10 cellular contexts compared by ENCODE assay signal in the genomic region with DNA sequence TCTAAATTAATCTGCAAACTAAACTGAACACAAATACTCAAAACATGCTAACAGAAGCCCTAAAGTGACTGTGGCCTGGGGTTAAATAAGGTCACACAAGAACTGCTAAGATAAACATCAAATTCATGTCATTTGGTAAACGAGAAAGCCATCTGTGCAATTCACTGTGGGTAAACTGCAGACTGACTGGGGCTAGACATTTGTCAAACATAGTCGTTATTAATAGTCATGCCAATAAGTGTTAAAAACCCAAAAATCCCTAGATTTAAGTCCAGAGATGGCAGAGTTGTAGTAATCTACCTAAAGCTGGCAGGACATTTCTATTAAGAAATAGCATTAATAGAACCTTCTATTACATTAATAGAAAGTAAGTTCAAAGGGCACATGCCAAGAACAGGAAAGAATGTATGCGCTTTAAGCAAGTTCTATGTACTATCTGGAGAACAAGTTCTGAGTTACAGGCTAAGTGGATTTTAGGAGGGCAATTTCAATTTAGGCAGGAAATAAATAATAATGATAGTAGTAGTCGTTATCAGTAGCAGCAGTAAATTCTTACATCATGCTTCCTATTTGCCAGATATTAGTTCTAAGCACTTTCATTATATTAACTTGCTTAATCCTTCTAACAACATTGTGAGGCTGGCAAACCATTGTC. TPM values are rescaled to one million over a fixed set of nuclear protein-coding genes. Genes with fewer than 3 reads are reported as not detected.
DNase-seq lines count a peak whose midpoint lies in the region; ATAC-seq and TF ChIP-seq lines count a peak whose summit lies in the region.
"Had no signal": no experiment of that assay in that cellular context is flagged by ENCODE, and none has a peak within 500 bp of the region (broad histone marks: within the 10 kb centered on the region; RNA-seq: fewer than 3 reads in every experiment).

No MANE protein-coding gene starts in this region.

- peak overlapping the region; percentile 63 for H3K4me3 ChIP-seq in Loucy (ENCODE audit: low read length, poor library complexity, severe bottlenecking)
- no peak overlapping the region for H3K4me3 ChIP-seq in body of pancreas
- H3K4me3 ChIP-seq: PC-9 had no signal

- ATAC-seq in activated T-cell treated with anti-CD3 and anti-CD28 coated beads, Interleukin-2, amount 50 U/mL, for 4 hours: peak; percentile 53 to 65
- ATAC-seq in body of pancreas: no peak
- no peak for ATAC-seq in HG03139 (IDR thresholded peaks at IDR 0.05; ENCODE audit: unreplicated experiment)

- H3K4me1 ChIP-seq in Loucy (ENCODE audit: insufficient read depth, low read length, poor library complexity, severe bottlenecking) (peaks cover 77% of the 10 kb centered on the region), body of pancreas (peaks cover 31% of the 10 kb centered on the region)

- H3K4me3 Mint-ChIP-seq in activated T-cell treated with anti-CD3 and anti-CD28 coated beads, Interleukin-2, amount 50 U/mL, for 4 hours: peak overlapping the region; percentile 24
- H3K4me3 Mint-ChIP-seq in stimulated activated naive CD8-positive, alpha-beta T cell treated with anti-CD3 and anti-CD28 coated beads, Interleukin-15, Interleukin-2, amounts not matched to agents 100 ng/mL and 50 ng/mL, for 24 hours: no peak overlapping the region
- H3K4me3 Mint-ChIP-seq: IgD-negative memory B cell had no signal

- H3K4me2 ChIP-seq in Loucy (ENCODE audit: low read depth, low read length, poor library complexity, severe bottlenecking): peak overlapping the region; percentile 77
- H3K4me2 ChIP-seq: PC-9 had no signal

- no peaks in the 10 kb centered on the region for H3K9me2 ChIP-seq in Loucy (replicated peaks; ENCODE audit: low read depth, low read length)

- TF ChIP-seq CTCF in Loucy (conservative IDR thresholded peaks at IDR 0.05; ENCODE audit: low read length): no peak
- no peak for TF ChIP-seq CTCF in body of pancreas (IDR thresholded peaks at IDR 0.05)

- peaks cover 67% of the 10 kb centered on the region for H3K4me1 Mint-ChIP-seq in activated T-cell treated with anti-CD3 and anti-CD28 coated beads, Interleukin-2, amount 50 U/mL, for 4 hours (ENCODE audit: low read depth)
- peaks cover 62% of the 10 kb centered on the region for H3K4me1 Mint-ChIP-seq in stimulated activated naive CD8-positive, alpha-beta T cell treated with anti-CD3 and anti-CD28 coated beads, Interleukin-15, Interleukin-2, amounts not matched to agents 100 ng/mL and 50 ng/mL, for 24 hours (ENCODE audit: low read depth)

- H3F3A ChIP-seq in Loucy (ENCODE audit: low read depth): peaks cover 13% of the 10 kb centered on the region; the same call in 1 of the 2 replicates

- H3K27ac ChIP-seq in body of pancreas: peak overlapping the region in 3 of 4 donors; percentile 1 to 48 (median 32)
- H3K27ac ChIP-seq: PC-9 had no signal

- H3K36me3 Mint-ChIP-seq in activated T-cell treated with anti-CD3 and anti-CD28 coated beads, Interleukin-2, amount 50 U/mL, for 4 hours (ENCODE audit: insufficient read depth): peaks cover 6% of the 10 kb centered on the region
- H3K36me3 Mint-ChIP-seq in stimulated activated naive CD8-positive, alpha-beta T cell treated with anti-CD3 and anti-CD28 coated beads, Interleukin-15, Interleukin-2, amounts not matched to agents 100 ng/mL and 50 ng/mL, for 24 hours (ENCODE audit: low read depth): peaks cover 23% of the 10 kb centered on the region

- 24 to 27% methylated on average over 4 of the region's 4 CpGs for WGBS in body of pancreas, 2 donors

- no peaks in the 10 kb centered on the region for H3K9me3 ChIP-seq in Loucy (ENCODE audit: insufficient read depth, low read depth, low read length)
- H3K9me3 ChIP-seq in body of pancreas: no peaks in the 10 kb centered on the region

- H3K9ac ChIP-seq in Loucy (ENCODE audit: low read depth, low read length, poor library complexity, severe bottlenecking): peak overlapping the region; percentile 60

- no peaks in the 10 kb centered on the region for H3K9me3 Mint-ChIP-seq in activated T-cell treated with anti-CD3 and anti-CD28 coated beads, Interleukin-2, amount 50 U/mL, for 4 hours
- H3K9me3 Mint-ChIP-seq in stimulated activated naive CD8-positive, alpha-beta T cell treated with anti-CD3 and anti-CD28 coated beads, Interleukin-15, Interleukin-2, amounts not matched to agents 100 ng/mL and 50 ng/mL, for 24 hours: no peaks in the 10 kb centered on the region
- H3K9me3 Mint-ChIP-seq: IgD-negative memory B cell had no signal

- no peaks in the 10 kb centered on the region for H3K27me3 Mint-ChIP-seq in activated T-cell treated with anti-CD3 and anti-CD28 coated beads, Interleukin-2, amount 50 U/mL, for 4 hours (ENCODE audit: low read depth)
- no peaks in the 10 kb centered on the region for H3K27me3 Mint-ChIP-seq in stimulated activated naive CD8-positive, alpha-beta T cell treated with anti-CD3 and anti-CD28 coated beads, Interleukin-15, Interleukin-2, amounts not matched to agents 100 ng/mL and 50 ng/mL, for 24 hours
- H3K27me3 Mint-ChIP-seq: IgD-negative memory B cell had no signal

- H2AFZ ChIP-seq in Loucy (ENCODE audit: low read length): no peak overlapping the region
- H2AFZ ChIP-seq: PC-9 had no signal

- intact Hi-C loops in body of pancreas (cut with DNase I): no loop called here

- no peak for DNase-seq in activated T-cell treated with anti-CD3 and anti-CD28 coated beads, Interleukin-2, amount 50 U/mL, for 4 hours
- DNase-seq in activated T-cell treated with anti-CD3 and anti-CD28 coated beads for 4 hours: no peak
- DNase-seq in body of pancreas: no peak
- no peak for DNase-seq in OCI-M2 (lab: John Stamatoyannopoulos, UW; ENCODE audit: unreplicated experiment)
- DNase-seq in NCI-H146 treated with DMSO at 0.1 percent for 48 hours (lab: John Stamatoyannopoulos, UW; ENCODE audit: unreplicated experiment): no peak
- DNase-seq: PC-9 had no signal

- H4K20me1 ChIP-seq in Loucy (ENCODE audit: insufficient read depth, low read length, poor library complexity, severe bottlenecking): no peaks in the 10 kb centered on the region

- peak overlapping the region; percentile 41 for H3K27ac Mint-ChIP-seq in stimulated activated naive CD8-positive, alpha-beta T cell treated with anti-CD3 and anti-CD28 coated beads, Interleukin-15, Interleukin-2, amounts not matched to agents 100 ng/mL and 50 ng/mL, for 24 hours

- H3K27me3 ChIP-seq in Loucy (ENCODE audit: insufficient read depth, low read length, poor library complexity, severe bottlenecking) (no peaks in the 10 kb centered on the region), body of pancreas (no peaks in the 10 kb centered on the region)

- H3K36me3 ChIP-seq in Loucy (ENCODE audit: insufficient read depth, low read length) (no peaks in the 10 kb centered on the region), body of pancreas (replicated peaks in 1 of 2; ENCODE audit: insufficient read depth in 1 of 2, low read depth in 2 of 2) (no peaks in the 10 kb centered on the region)

- TF ChIP-seq POLR2A in body of pancreas (IDR thresholded peaks at IDR 0.05): no peak

- H3K79me2 ChIP-seq in Loucy (ENCODE audit: insufficient read depth, low read length): peaks cover 62% of the 10 kb centered on the region

RNA-seq across cellular contexts. Expression of a gene that starts 8.6 kb away (rescaled TPM):
- 10 to 100 TPM; 18.0 to 20.4 (median 19.1) TPM for total RNA-seq in activated T-cell treated with anti-CD3 and anti-CD28 coated beads, Interleukin-2, amount 50 U/mL, for 4 hours
- 10 to 100 TPM; 37.9 to 49.4 TPM for total RNA-seq in body of pancreas

Comparison
In these comparisons a context has a peak if more than half of its experiments do, and no peak if none do; other contexts are left out.
1. ATAC-seq: peak in activated T-cell treated with anti-CD3 and anti-CD28 coated beads, Interleukin-2, amount 50 U/mL, for 4 hours (2 of 2); none in body of pancreas (single experiment) and HG03139 (single experiment).